1 cellular context compared by ENCODE assay signal in genomic region chr17:56833023-56833811, GRCh38.
TF ChIP-seq lines count a peak whose summit lies in the region.

No MANE protein-coding gene starts in this region.

TF ChIP-seq in HepG2, 621 proteins besides CTCF, POLR2A, EP300 and RAD21 (continued from another document and continues in another):
- no peak for TF ChIP-seq BCLAF1 (IDR thresholded peaks at IDR 0.05)
- TF ChIP-seq FOXM1 (CRISPR knock-in tag; IDR thresholded peaks at IDR 0.05), result no peak
- 0 out of 2 replicates have a peak, but pooled peaks have one; percentile 13 for TF ChIP-seq ZBTB14 (CRISPR knock-in tag; IDR thresholded peaks at IDR 0.05)
- no peak for TF ChIP-seq HDAC6 (IDR thresholded peaks at IDR 0.05; ENCODE audit: low read depth, low read length)
- TF ChIP-seq MZF1 (CRISPR knock-in tag; IDR thresholded peaks at IDR 0.05; ENCODE audit: borderline replicate concordance), result no peak
- TF ChIP-seq ZNF761 (CRISPR knock-in tag; conservative IDR thresholded peaks at IDR 0.05), result 0 out of 2 replicates have a peak, but pooled peaks have one; percentile 32
- no peak for TF ChIP-seq GLI4 (CRISPR knock-in tag; IDR thresholded peaks at IDR 0.05; ENCODE audit: borderline replicate concordance)
- no peak for TF ChIP-seq ZNF17 (CRISPR knock-in tag; IDR thresholded peaks at IDR 0.05)
- no peak for TF ChIP-seq ZFP1 (CRISPR knock-in tag; IDR thresholded peaks at IDR 0.05)
- TF ChIP-seq PHB2 (IDR thresholded peaks at IDR 0.05; ENCODE audit: partially characterized antibody), result no peak
- no peak for TF ChIP-seq PAF1 (CRISPR knock-in tag; IDR thresholded peaks at IDR 0.05)
- 0 out of 2 replicates have a peak, but pooled peaks have one; percentile 52 for TF ChIP-seq ZMAT3 (CRISPR knock-in tag; conservative IDR thresholded peaks at IDR 0.05)
- TF ChIP-seq ASH2L (IDR thresholded peaks at IDR 0.05; ENCODE audit: insufficient read length, low read depth, low read length), result peak; percentile 71
- TF ChIP-seq SRY (CRISPR knock-in tag; IDR thresholded peaks at IDR 0.05), result no peak
- TF ChIP-seq SAP130 (CRISPR knock-in tag; IDR thresholded peaks at IDR 0.05; ENCODE audit: low read depth), result no peak; the same call in 1 of the 2 replicates
- TF ChIP-seq KLF11 (CRISPR knock-in tag; IDR thresholded peaks at IDR 0.05), result no peak; the same call in 1 of the 2 replicates
- peak; percentile 36 for TF ChIP-seq SALL1 (CRISPR knock-in tag; IDR thresholded peaks at IDR 0.05)
- no peak for TF ChIP-seq NFE2L2 (IDR thresholded peaks at IDR 0.05; ENCODE audit: low read length)
- TF ChIP-seq ZNF333 (CRISPR knock-in tag; IDR thresholded peaks at IDR 0.05; ENCODE audit: borderline replicate concordance), result no peak
- no peak for TF ChIP-seq EHMT2 (IDR thresholded peaks at IDR 0.05; ENCODE audit: borderline replicate concordance, low read depth, low read length)
- TF ChIP-seq ZNF383 (CRISPR knock-in tag; IDR thresholded peaks at IDR 0.05; ENCODE audit: borderline replicate concordance), result no peak
- TF ChIP-seq ZBTB42 (CRISPR knock-in tag; IDR thresholded peaks at IDR 0.05), result no peak
- TF ChIP-seq KIAA2018 (CRISPR knock-in tag; IDR thresholded peaks at IDR 0.05; ENCODE audit: borderline replicate concordance), result no peak
- no peak; the same call in 1 of the 2 replicates for TF ChIP-seq ARID5B (CRISPR knock-in tag; IDR thresholded peaks at IDR 0.05)
- no peak for TF ChIP-seq MLXIP (CRISPR knock-in tag; IDR thresholded peaks at IDR 0.05; ENCODE audit: borderline replicate concordance)
- 0 out of 2 replicates have a peak, but pooled peaks have one; percentile 13 for TF ChIP-seq DPF2 (CRISPR knock-in tag; IDR thresholded peaks at IDR 0.05; ENCODE audit: borderline replicate concordance, low read depth)
- no peak for TF ChIP-seq ZNF83 (CRISPR knock-in tag; IDR thresholded peaks at IDR 0.05; ENCODE audit: borderline replicate concordance)
- TF ChIP-seq RBM39 (IDR thresholded peaks at IDR 0.05; ENCODE audit: low read depth, low read length, poor library complexity, severe bottlenecking), result no peak
- TF ChIP-seq ZMYM2 (CRISPR knock-in tag; IDR thresholded peaks at IDR 0.05), result no peak
- no peak for TF ChIP-seq CERS6 (CRISPR knock-in tag; IDR thresholded peaks at IDR 0.05)
- peak; percentile 20; the same call in 1 of the 2 replicates for TF ChIP-seq ZNF24 (IDR thresholded peaks at IDR 0.05)
- 0 out of 2 replicates have a peak, but pooled peaks have one; percentile 13 for TF ChIP-seq ZNF513 (CRISPR knock-in tag; conservative IDR thresholded peaks at IDR 0.05)
- no peak; the same call in 1 of the 2 replicates for TF ChIP-seq KLF6 (CRISPR knock-in tag; IDR thresholded peaks at IDR 0.05)
- TF ChIP-seq SSRP1 (CRISPR knock-in tag; IDR thresholded peaks at IDR 0.05), result no peak
- no peak for TF ChIP-seq ZNF30 (CRISPR knock-in tag; IDR thresholded peaks at IDR 0.05)
- no peak for TF ChIP-seq MYNN (CRISPR knock-in tag; IDR thresholded peaks at IDR 0.05; ENCODE audit: low read depth)
- no peak for TF ChIP-seq ZNF101 (CRISPR knock-in tag; IDR thresholded peaks at IDR 0.05; ENCODE audit: borderline replicate concordance, low read depth)
- no peak for TF ChIP-seq ZBTB38 (CRISPR knock-in tag; IDR thresholded peaks at IDR 0.05)
- no peak for TF ChIP-seq ZFP62 (CRISPR knock-in tag; IDR thresholded peaks at IDR 0.05)
- no peak for TF ChIP-seq ZNF232 (CRISPR knock-in tag; IDR thresholded peaks at IDR 0.05; ENCODE audit: borderline replicate concordance)
- TF ChIP-seq KLF13 (CRISPR knock-in tag; IDR thresholded peaks at IDR 0.05), result 0 out of 2 replicates have a peak, but pooled peaks have one; percentile 26
- TF ChIP-seq KLF16 (CRISPR knock-in tag; IDR thresholded peaks at IDR 0.05), result peak in 1 of 2 experiments; percentile 33; a peak in 1 of 4 replicates
